In the genomic region with DNA sequence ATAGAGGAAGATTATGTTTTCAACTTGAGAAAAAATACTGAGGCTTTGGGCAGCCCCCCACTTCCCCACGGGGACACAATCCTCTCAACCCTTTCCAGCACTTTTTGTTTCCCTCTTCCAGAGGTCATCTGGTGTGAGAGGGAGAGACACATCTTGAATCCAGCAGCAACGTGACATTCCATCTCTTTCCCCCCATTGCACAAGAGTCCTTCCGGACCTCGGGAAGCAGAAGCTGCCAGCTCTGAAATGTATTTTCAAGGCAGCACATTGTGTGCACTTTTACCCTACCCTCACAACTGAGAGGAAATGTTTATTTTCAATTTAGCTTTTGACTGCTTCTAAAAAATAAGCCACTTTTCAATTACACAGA, we compare ENCODE assay signal across 9 cellular contexts. TPM values are rescaled to one million over a fixed set of nuclear protein-coding genes. Genes with fewer than 3 reads are reported as not detected.
A peak's percentile ranks its signal among the peaks of the same experiment; 100 is the strongest.
DNase-seq lines count a peak whose midpoint lies in the region; ATAC-seq, FAIRE-seq and TF ChIP-seq lines count a peak whose summit lies in the region.
"Had no signal": no experiment of that assay in that cellular context is flagged by ENCODE, and none has a peak within 500 bp of the region (broad histone marks: within the 10 kb centered on the region; RNA-seq: fewer than 3 reads in every experiment).

No MANE protein-coding gene starts in this region.

- H3K4me3 ChIP-seq in adrenal gland: no peak overlapping the region
- H3K4me3 ChIP-seq in pancreas: no peak overlapping the region

- peak overlapping the region in 3 of 5 donors; percentile 47 to 84 (median 71) for H3K27ac ChIP-seq in adrenal gland
- peak overlapping the region in 2 of 4 donors; percentile 35 to 63 for H3K27ac ChIP-seq in pancreas

- TF ChIP-seq POLR2A in adrenal gland (IDR thresholded peaks at IDR 0.05): no peak

- H3K4me1 ChIP-seq in adrenal gland (replicated peaks in 1 of 2): peaks cover 0 to 3% of the 10 kb centered on the region in 2 donors
- H3K4me1 ChIP-seq in pancreas: peaks cover 0 to 3% (median 0%) of the 10 kb centered on the region in 3 donors

- H3K36me3 ChIP-seq in adrenal gland (replicated peaks in 1 of 2): no peaks in the 10 kb centered on the region
- H3K36me3 ChIP-seq in pancreas: no peaks in the 10 kb centered on the region

- FAIRE-seq in pancreas (lab: Jason Lieb, UNC): no peak
- FAIRE-seq: GM12891 had no signal

- ATAC-seq in left cardiac atrium: peak; percentile 65 to 70
- ATAC-seq in pancreas: peak; percentile 24 to 61 (median 56)
- no peak for ATAC-seq in HG03378 (IDR thresholded peaks at IDR 0.05; ENCODE audit: unreplicated experiment)

- H3K27me3 ChIP-seq in adrenal gland: no peaks in the 10 kb centered on the region
- no peaks in the 10 kb centered on the region for H3K27me3 ChIP-seq in pancreas

- H3K9me3 ChIP-seq in adrenal gland (replicated peaks in 1 of 3) (no peaks in the 10 kb centered on the region), pancreas (no peaks in the 10 kb centered on the region)

- DNase-seq in AG08395 (ENCODE audit: low spot score) (peak; percentile 24), adrenal gland (peak; percentile 24 to 70 (median 41)), left cardiac atrium (peak; percentile 52), pancreas (peak in 1 of 6 donors; percentile 20), 8988T (no peak)
- no peak for DNase-seq in activated effector memory CD4-positive, alpha-beta T cell treated with Interleukin-2 at 50 U/mL for 16 hours
- DNase-seq in activated naive CD4-positive, alpha-beta T cell treated with Interleukin-2 at 50 U/mL for 16 hours: no peak

- TF ChIP-seq CTCF in adrenal gland (IDR thresholded peaks at IDR 0.05): no peak
- no peak for TF ChIP-seq CTCF in pancreas (IDR thresholded peaks at IDR 0.05)

- intact Hi-C loops in adrenal gland (cut with DNase I) (no loop called here), left cardiac atrium (cut with DNase I) (loop anchor here in 1 of 2 donors (5.0 kb wide), 1 partner anchor 45 kb away; a partner anchor contains a TSS), pancreas (cut with DNase I) (no loop called here)

- 33 to 45% (median 35%) methylated on average over 4 of the region's 4 CpGs for WGBS in adrenal gland, 4 donors
- 33 to 41% methylated on average over 4 of the region's 4 CpGs for WGBS in pancreas, 2 donors

RNA-seq across cellular contexts. Expression of a gene that starts 43.0 kb away (rescaled TPM):
- total RNA-seq in adrenal gland (100 to 1,000 TPM in 1 of 8 donors, 10 to 100 TPM in 7; 36.8 to 149 (median 67.3) TPM), left cardiac atrium (10 to 100 TPM; 41.7 to 64.3 TPM), pancreas (1 to 10 TPM; 2.3 to 9.6 (median 5.0) TPM)
- polyA plus RNA-seq in adrenal gland (10 to 100 TPM; 14.0 to 29.8 (median 24.3) TPM), pancreas (1 to 10 TPM; 5.7 to 7.6 TPM)

RNA-seq across cellular contexts. Expression of a gene that starts 51.4 kb away (rescaled TPM):
- total RNA-seq in adrenal gland (10 to 100 TPM in 7 of 8 donors, 1 to 10 TPM in 1; 2.6 to 34.6 (median 17.1) TPM), left cardiac atrium (1 to 10 TPM; 1.4 to 1.7 TPM), pancreas (1 to 10 TPM in 3 of 6 donors, under 1 TPM in 3; 0.28 to 1.8 (median 1.0) TPM)
- polyA plus RNA-seq in adrenal gland (1 to 10 TPM; 4.5 to 9.3 (median 5.5) TPM), pancreas (1 to 10 TPM; 2.3 to 4.7 TPM)

Comparison
In these comparisons a context has a peak if more than half of its experiments do, and no peak if none do; other contexts are left out.
1. DNase-seq: peak in AG08395 (single experiment), adrenal gland (7 of 7) and left cardiac atrium (single experiment); none in activated effector memory CD4-positive, alpha-beta T cell treated with Interleukin-2 at 50 U/mL for 16 hours (single experiment), activated naive CD4-positive, alpha-beta T cell treated with Interleukin-2 at 50 U/mL for 16 hours (single experiment) and 8988T (single experiment).